In the genomic region with DNA sequence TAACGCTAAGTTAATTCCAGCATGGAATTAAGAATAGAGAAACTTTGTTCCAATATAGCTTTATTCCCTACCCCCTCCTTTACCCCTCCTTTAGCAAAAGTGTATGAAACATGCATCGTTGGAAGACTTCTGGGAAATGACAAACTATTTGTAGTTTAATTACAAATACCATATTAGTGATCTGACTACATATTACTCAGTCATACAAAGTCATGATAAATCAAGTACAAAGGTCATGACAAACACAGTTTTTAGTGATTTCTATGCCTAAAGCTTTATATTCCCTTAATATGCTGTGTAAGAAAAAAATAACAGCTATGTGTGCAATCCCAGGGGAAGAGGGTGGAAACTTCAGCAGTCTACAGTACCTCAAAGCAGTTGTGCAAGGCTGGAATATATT, we compare ENCODE assay signal across 22 cellular contexts. TPM values are rescaled to one million over a fixed set of nuclear protein-coding genes. Genes with fewer than 3 reads are reported as not detected.
"Had no signal": no experiment of that assay in that cellular context is flagged by ENCODE, and none has a peak within 500 bp of the region (broad histone marks: within the 10 kb centered on the region; RNA-seq: fewer than 3 reads in every experiment).

No MANE protein-coding gene starts in this region.

- H3K9me3 ChIP-seq: colonic mucosa, heart left ventricle, left ventricle myocardium inferior, lower lobe of right lung, spleen, stomach, upper lobe of left lung, uterus had no signal

- DNase-seq: caudate nucleus; colonic mucosa; erythroblast; foreskin melanocyte; heart left ventricle; left ventricle myocardium inferior; lower lobe of right lung; midbrain; nucleus accumbens; spleen; stimulated activated CD4-positive, alpha-beta T cell treated with anti-CD3 and anti-CD28 coated beads, Interleukin-15, amount 100 ng/mL, for 24 hours; stimulated activated CD4-positive, alpha-beta T cell treated with anti-CD3 and anti-CD28 coated beads, Interleukin-2, amount 100 ng/mL, for 24 hours; stimulated activated CD4-positive, alpha-beta T cell treated with anti-CD3 and anti-CD28 coated beads, Interleukin-4, amount 100 ng/mL, for 4 hours; stimulated activated naive CD4-positive, alpha-beta T cell; stomach; upper lobe of left lung; uterus had no signal

- H3K4me1 ChIP-seq: colonic mucosa, lower lobe of right lung, neural progenitor cell, spleen, stomach, upper lobe of left lung, uterus had no signal

- H3K27ac ChIP-seq: heart left ventricle, left ventricle myocardium inferior, lower lobe of right lung, neural progenitor cell, spleen, stomach, upper lobe of left lung, uterus had no signal

- FAIRE-seq: endothelial cell of umbilical vein had no signal

- ATAC-seq: heart left ventricle; lower lobe of right lung; natural killer cell treated with Interleukin-12 subunit alpha and Interleukin-12 subunit beta and Interleukin-15 and Interleukin-18, amount 100 ng/mL, for 72 hours; sciatic nerve had no signal

- H3K4me3 ChIP-seq: colonic mucosa, heart left ventricle, left ventricle myocardium inferior, lower lobe of right lung, neural progenitor cell, spleen, stomach, upper lobe of left lung, uterus had no signal

- H3K27me3 ChIP-seq: colonic mucosa, heart left ventricle, neural progenitor cell, spleen, stomach, upper lobe of left lung, uterus had no signal

- H3K36me3 ChIP-seq: colonic mucosa, heart left ventricle, left ventricle myocardium inferior, lower lobe of right lung, neural progenitor cell, spleen, stomach, upper lobe of left lung had no signal

RNA-seq across cellular contexts. Expression of a gene that starts 25.5 kb away (rescaled TPM):
- total RNA-seq: glomerular endothelial cell; natural killer cell treated with Interleukin-12 subunit alpha and Interleukin-12 subunit beta and Interleukin-15 and Interleukin-18, amount 100 ng/mL, for 72 hours had no signal

RNA-seq across cellular contexts. Expression of a gene that starts 49.7 kb away (rescaled TPM):
- total RNA-seq: endothelial cell of umbilical vein, glomerular endothelial cell had no signal
